Comparison of ENCODE assay signal across 2 cellular contexts in the genomic region with DNA sequence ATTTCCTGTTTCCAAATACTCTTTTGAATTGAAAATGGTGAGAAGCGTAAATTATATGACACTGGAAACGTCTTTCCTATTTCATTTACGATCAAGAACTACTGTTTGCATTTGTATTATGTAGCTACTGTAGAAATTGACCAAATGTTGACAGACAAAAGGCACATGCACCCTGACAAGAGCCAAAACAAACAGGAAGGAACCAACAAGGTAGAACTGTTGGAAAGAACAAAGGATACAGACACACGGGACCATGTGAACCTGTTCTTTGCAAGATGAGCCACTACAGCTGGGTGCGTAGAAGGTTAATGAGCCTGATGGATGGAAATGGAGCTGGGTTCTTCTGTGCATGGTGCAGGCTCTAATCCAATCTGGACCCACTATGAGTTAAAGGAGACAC.
TF ChIP-seq lines count a peak whose summit lies in the region.

No MANE protein-coding gene starts in this region.

TF ChIP-seq in H1, 55 proteins besides CTCF, POLR2A, EP300 and RAD21 (continued from another document):
- TF ChIP-seq KDM4A (IDR thresholded peaks at IDR 0.05; ENCODE audit: low read depth, low read length, severe bottlenecking) (no peak), BACH1 (IDR thresholded peaks at IDR 0.05; ENCODE audit: low read length) (no peak), BCL11A (IDR thresholded peaks at IDR 0.05; ENCODE audit: low read depth in 2 of 2, low read length in 2 of 2) (no peak), NRF1 (IDR thresholded peaks at IDR 0.05; ENCODE audit: low read depth, low read length) (no peak), JUND (IDR thresholded peaks at IDR 0.05; ENCODE audit: low read length) (no peak), SRF (IDR thresholded peaks at IDR 0.05; ENCODE audit: low read depth, low read length) (no peak), POU5F1 (IDR thresholded peaks at IDR 0.05; ENCODE audit: low read depth, low read length) (no peak), JUN (IDR thresholded peaks at IDR 0.05; ENCODE audit: low read depth, low read length) (no peak), CBX8 (IDR thresholded peaks at IDR 0.05; ENCODE audit: borderline replicate concordance, low read depth, low read length) (no peak), ZNF274 (IDR thresholded peaks at IDR 0.05; ENCODE audit: borderline replicate concordance, extremely low read depth, low read length) (no peak), EGR1 (IDR thresholded peaks at IDR 0.05; ENCODE audit: borderline replicate concordance, low read depth, low read length) (no peak), TAF1 (IDR thresholded peaks at IDR 0.05; ENCODE audit: low read depth, low read length) (no peak), POLR2AphosphoS5 (IDR thresholded peaks at IDR 0.05; ENCODE audit: low read depth, low read length) (no peak), KDM5A (IDR thresholded peaks at IDR 0.05; ENCODE audit: low read length) (no peak), NANOG (IDR thresholded peaks at IDR 0.05; ENCODE audit: insufficient read depth, low read depth, low read length, poor library complexity, severe bottlenecking) (no peak), CHD1 (IDR thresholded peaks at IDR 0.05; ENCODE audit: low read depth, low read length) (no peak), PHF8 (conservative IDR thresholded peaks at IDR 0.05; ENCODE audit: low read depth, low read length) (no peak), GTF2F1 (IDR thresholded peaks at IDR 0.05; ENCODE audit: borderline replicate concordance, low read depth, low read length) (no peak)

TF ChIP-seq in GM12891, 5 proteins besides CTCF, POLR2A, EP300 and RAD21 (continued from another document):
- TF ChIP-seq TAF1 (IDR thresholded peaks at IDR 0.05; ENCODE audit: low read depth, low read length): no peak
- no peak for TF ChIP-seq POLR2AphosphoS5 (IDR thresholded peaks at IDR 0.05; ENCODE audit: low read depth, low read length)
- TF ChIP-seq POU2F2 (IDR thresholded peaks at IDR 0.05; ENCODE audit: low read depth, low read length): no peak
- no peak for TF ChIP-seq PAX5 (IDR thresholded peaks at IDR 0.05; ENCODE audit: insufficient read depth, low read length, severe bottlenecking)
